Comparison of ENCODE assay signal across 8 cellular contexts in the genomic region with DNA sequence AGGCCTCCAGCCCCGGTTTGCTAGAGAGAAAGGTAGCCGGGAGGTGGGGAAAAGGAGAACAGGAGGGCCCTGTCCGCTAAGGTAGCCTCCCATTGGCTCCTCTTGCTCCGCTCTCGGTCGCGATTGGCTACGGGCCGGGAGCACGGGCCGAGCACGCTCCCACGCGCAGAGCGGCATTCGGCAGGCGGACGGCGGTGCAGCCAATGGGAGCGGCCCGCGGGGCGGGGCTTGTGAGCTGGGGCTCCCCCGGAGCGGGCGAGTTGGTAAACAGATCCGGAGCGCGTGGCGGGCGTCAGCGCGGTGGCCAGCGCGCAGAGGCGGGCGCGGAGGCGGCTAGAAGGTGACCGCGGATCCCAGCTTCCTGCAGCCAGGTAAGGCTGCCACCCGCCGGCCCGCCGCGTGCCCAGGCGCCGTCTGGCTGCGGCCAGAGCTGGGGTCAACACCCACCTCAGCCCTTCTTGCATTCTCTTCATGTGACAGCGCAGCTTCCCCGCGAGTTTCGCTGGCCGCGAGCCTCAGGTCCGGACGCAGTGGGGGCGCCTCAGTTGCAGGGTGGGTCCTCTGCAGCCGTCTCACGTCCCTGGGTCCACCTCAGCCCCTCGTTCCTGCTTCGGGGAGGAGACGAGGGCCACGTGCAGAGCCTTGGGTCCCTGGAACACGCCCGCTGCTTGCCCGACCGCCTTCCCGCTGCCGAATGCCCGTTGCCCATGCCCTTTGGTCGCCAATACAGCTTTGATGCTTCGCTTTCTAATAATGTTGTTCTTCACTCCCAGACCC. TPM values are rescaled to one million over a fixed set of nuclear protein-coding genes. Genes with fewer than 3 reads are reported as not detected.
A peak's percentile ranks its signal among the peaks of the same experiment; 100 is the strongest.
DNase-seq lines count a peak whose midpoint lies in the region; ATAC-seq and TF ChIP-seq lines count a peak whose summit lies in the region.

A gene (plus strand): TSS at position 266 of the 777 bp plus-strand sequence. CDS start 21,092 bp downstream, outside the sequence.

- H3K27ac ChIP-seq in AG04450 (ENCODE audit: low read depth, low read length): peak within 1 kb of the TSS; percentile 99
- peak within 1 kb of the TSS; percentile 76 for H3K27ac ChIP-seq in smooth muscle cell (ENCODE audit: low read depth)

- peaks cover 40 to 54% of the 10 kb centered on the region in 2 donors for H3K4me1 Mint-ChIP-seq in immature natural killer cell

- H3K9me3 ChIP-seq in AG04450 (ENCODE audit: control insufficient read depth, insufficient read depth, low read length) (no peaks in the 10 kb centered on the region; the same call in 1 of the 2 replicates), smooth muscle cell (replicated peaks; ENCODE audit: low read depth) (no peaks in the 10 kb centered on the region)

- H3K4me3 ChIP-seq in AG04450 (ENCODE audit: low read depth, low read length): peak within 1 kb of the TSS; percentile 74
- peak within 1 kb of the TSS; percentile 59 for H3K4me3 ChIP-seq in smooth muscle cell

- H3K9me3 Mint-ChIP-seq in immature natural killer cell: peaks cover 0 to 6% (median 2%) of the 10 kb centered on the region in 6 donors

- DNase-seq in AG04450 (ENCODE audit: low read depth, low spot score): peak; percentile 99
- DNase-seq in NCI-H446 (lab: John Stamatoyannopoulos, UW): peak; percentile 98 to 99
- peak; percentile 98 for DNase-seq in activated CD4-positive, CD25-positive, alpha-beta regulatory T cell treated with anti-CD3 and anti-CD28 coated beads, Interleukin-2, amount 50 U/mL, for 16 hours (ENCODE audit: low read depth, low spot score)
- DNase-seq in central memory CD4-positive, alpha-beta T cell: peak; percentile 100
- peak; percentile 99 for DNase-seq in immature natural killer cell
- peak; percentile 92 for DNase-seq in smooth muscle cell (lab: John Stamatoyannopoulos, UW; ENCODE audit: unreplicated experiment)

- H3K27ac Mint-ChIP-seq in immature natural killer cell: peak within 1 kb of the TSS; percentile 92 to 97 (median 96)

- no peaks in the 10 kb centered on the region for H4K20me1 ChIP-seq in smooth muscle cell (ENCODE audit: low read depth)

- peak within 1 kb of the TSS; percentile 92 for H3K4me2 ChIP-seq in smooth muscle cell

- CTCF ChIA-PET in AG04450 (lab: Charles Lee): interaction anchor here (0.6 to 1.1 kb wide), 3 partner anchors 314 to 1064 kb away, joined by 3 to 7 read pairs (median 5); no protein-coding TSS in a partner anchor

- peaks cover 7% of the 10 kb centered on the region for H3K4me1 ChIP-seq in smooth muscle cell (ENCODE audit: low read depth)

- ATAC-seq in GM19025 (IDR thresholded peaks at IDR 0.05; ENCODE audit: low read depth, unreplicated experiment) (peak; percentile 94), HG03354 (IDR thresholded peaks at IDR 0.05; ENCODE audit: poor library complexity, severe bottlenecking, unreplicated experiment) (peak; percentile 95)

- 1% methylated on average over 66 of the region's 73 CpGs for WGBS in smooth muscle cell (ENCODE audit: low lambda C conversion rate)

- H3K4me3 Mint-ChIP-seq in immature natural killer cell: peak within 1 kb of the TSS; percentile 84 to 93 (median 92)

- peak within 1 kb of the TSS; percentile 98 for H2AFZ ChIP-seq in smooth muscle cell (ENCODE audit: low read depth)

- POLR2A ChIA-PET in AG04450 (lab: Yijun Ruan, JAX): interaction anchor here (1.0 to 2.2 kb wide), 3 partner anchors 10 to 57 kb away, joined by 4 to 10 read pairs (median 6); no protein-coding TSS in a partner anchor

- H3K27me3 Mint-ChIP-seq in immature natural killer cell (ENCODE audit: low read depth in 3 of 3): peaks cover 8 to 27% (median 19%) of the 10 kb centered on the region in 3 donors

- TF ChIP-seq CTCF in AG04450 (IDR thresholded peaks at IDR 0.05; ENCODE audit: low read depth, low read length): no peak
- no peak for TF ChIP-seq CTCF in smooth muscle cell (IDR thresholded peaks at IDR 0.05; ENCODE audit: borderline replicate concordance, insufficient read depth, poor library complexity, severe bottlenecking)

- H3F3A ChIP-seq in smooth muscle cell (ENCODE audit: low read depth): peaks cover 5% of the 10 kb centered on the region

- H3K27me3 ChIP-seq in AG04450 (ENCODE audit: control insufficient read depth, insufficient read depth, low read length) (peaks cover 4% of the 10 kb centered on the region), smooth muscle cell (ENCODE audit: low read depth) (no peaks in the 10 kb centered on the region)

- H3K79me2 ChIP-seq in smooth muscle cell (ENCODE audit: low read depth): no peaks in the 10 kb centered on the region

- H3K9ac ChIP-seq in smooth muscle cell (ENCODE audit: low read depth): peak within 1 kb of the TSS; percentile 58

- peaks cover 4 to 6% (median 4%) of the 10 kb centered on the region in 3 donors for H3K36me3 Mint-ChIP-seq in immature natural killer cell

- H3K36me3 ChIP-seq in smooth muscle cell (ENCODE audit: low read depth): no peaks in the 10 kb centered on the region

RNA-seq across cellular contexts. Expression of the gene that starts here (rescaled TPM):
- polyA plus RNA-seq in AG04450 (2011; rRNA removed) (5.0 and 5.3 TPM in 2 replicates), immature natural killer cell (10 to 100 TPM; 26.9 to 44.3 (median 34.7) TPM), smooth muscle cell (3.4 and 4.2 TPM in 2 replicates)
- 5.0 and 5.1 TPM in 2 replicates for polyA minus RNA-seq in AG04450 (2011; rRNA and poly(A)+ RNA removed)
- 3.1 and 3.4 TPM in 2 replicates for total RNA-seq in smooth muscle cell

Comparison
In these comparisons a context has a peak if more than half of its experiments do, and no peak if none do; other contexts are left out.
1. Peak in every context shown above with its lines: DNase-seq, ATAC-seq, H3K4me3 ChIP-seq and H3K27ac ChIP-seq.